ENCODE assay signal across 1 cellular context in genomic region chr3:146493761-146494160, GRCh38.
TF ChIP-seq lines count a peak whose summit lies in the region.

No MANE protein-coding gene starts in this region.

TF ChIP-seq in IMR-90, 13 proteins besides CTCF, POLR2A, EP300 and RAD21:
- no peak for TF ChIP-seq SMC3 (IDR thresholded peaks at IDR 0.05; ENCODE audit: low read depth, low read length)
